Comparison of ENCODE assay signal across 26 cellular contexts in genomic region chr7:34311591-34311990, GRCh38.
"Had no signal": no experiment of that assay in that cellular context is flagged by ENCODE, and none has a peak within 500 bp of the region (broad histone marks: within the 10 kb centered on the region; RNA-seq: fewer than 3 reads in every experiment).

No MANE protein-coding gene starts in this region.

- H3K27me3 ChIP-seq: adrenal gland, esophagus squamous epithelium had no signal

- H3K36me3 ChIP-seq: adrenal gland, esophagus squamous epithelium, WERI-Rb-1 had no signal

- DNase-seq: activated B cell treated with CpG ODN at 0.5 μM for 24 hours; activated CD4-positive, alpha-beta T cell treated with anti-CD3 and anti-CD28 coated beads for 48 hours; activated CD4-positive, alpha-beta T cell treated with anti-CD3 and anti-CD28 coated beads, Interleukin-2, amount 50 U/mL, for 1 hour; activated CD4-positive, alpha-beta T cell treated with anti-CD3 and anti-CD28 coated beads, Interleukin-2, amount 50 U/mL, for 48 hours; activated CD8-positive, alpha-beta memory T cell treated with anti-CD3 and anti-CD28 coated beads for 24 hours; activated CD8-positive, alpha-beta T cell treated with anti-CD3 and anti-CD28 coated beads for 36 hours; activated effector memory CD4-positive, alpha-beta T cell treated with anti-CD3 and anti-CD28 coated beads, Interleukin-2, amount 50 U/mL, for 16 hours; activated naive CD4-positive, alpha-beta T cell treated with anti-CD3 and anti-CD28 coated beads for 36 hours; activated naive CD8-positive, alpha-beta T cell treated with anti-CD3 and anti-CD28 coated beads for 36 hours; activated naive CD8-positive, alpha-beta T cell treated with anti-CD3 and anti-CD28 coated beads, Interleukin-2, amount 50 U/mL, for 24 hours; activated T-cell treated with anti-CD3 and anti-CD28 coated beads, Interleukin-2, amount 50 U/mL, for 4 hours; adrenal gland; cortex of kidney; dermis blood vessel endothelial cell; effector CD4-positive, alpha-beta T cell; effector memory CD8-positive, alpha-beta T cell; erythroblast; esophagus squamous epithelium; foreskin fibroblast; head of caudate nucleus; hippocampal formation; T-helper 1 cell; T-helper 17 cell; T1000; WERI-Rb-1 had no signal

- ATAC-seq: activated CD4-positive, CD25-positive, alpha-beta regulatory T cell treated with anti-CD3 and anti-CD28 coated beads, Interleukin-2, amount 50 U/mL, for 24 hours; activated CD8-positive, alpha-beta T cell treated with anti-CD3 and anti-CD28 coated beads for 36 hours; activated naive CD8-positive, alpha-beta T cell treated with anti-CD3 and anti-CD28 coated beads, Interleukin-2, amount 50 U/mL, for 24 hours; activated T-cell treated with anti-CD3 and anti-CD28 coated beads, Interleukin-2, amount 50 U/mL, for 4 hours; effector memory CD8-positive, alpha-beta T cell; T-helper 17 cell had no signal

- H3K27ac ChIP-seq: adrenal gland, esophagus squamous epithelium, WERI-Rb-1 had no signal

- H3K9me3 ChIP-seq: adrenal gland, esophagus squamous epithelium had no signal

- H3K4me3 ChIP-seq: adrenal gland, esophagus squamous epithelium had no signal

- H3K4me1 ChIP-seq: adrenal gland, esophagus squamous epithelium had no signal
